Comparison of ENCODE assay signal across 14 cellular contexts in the genomic region with DNA sequence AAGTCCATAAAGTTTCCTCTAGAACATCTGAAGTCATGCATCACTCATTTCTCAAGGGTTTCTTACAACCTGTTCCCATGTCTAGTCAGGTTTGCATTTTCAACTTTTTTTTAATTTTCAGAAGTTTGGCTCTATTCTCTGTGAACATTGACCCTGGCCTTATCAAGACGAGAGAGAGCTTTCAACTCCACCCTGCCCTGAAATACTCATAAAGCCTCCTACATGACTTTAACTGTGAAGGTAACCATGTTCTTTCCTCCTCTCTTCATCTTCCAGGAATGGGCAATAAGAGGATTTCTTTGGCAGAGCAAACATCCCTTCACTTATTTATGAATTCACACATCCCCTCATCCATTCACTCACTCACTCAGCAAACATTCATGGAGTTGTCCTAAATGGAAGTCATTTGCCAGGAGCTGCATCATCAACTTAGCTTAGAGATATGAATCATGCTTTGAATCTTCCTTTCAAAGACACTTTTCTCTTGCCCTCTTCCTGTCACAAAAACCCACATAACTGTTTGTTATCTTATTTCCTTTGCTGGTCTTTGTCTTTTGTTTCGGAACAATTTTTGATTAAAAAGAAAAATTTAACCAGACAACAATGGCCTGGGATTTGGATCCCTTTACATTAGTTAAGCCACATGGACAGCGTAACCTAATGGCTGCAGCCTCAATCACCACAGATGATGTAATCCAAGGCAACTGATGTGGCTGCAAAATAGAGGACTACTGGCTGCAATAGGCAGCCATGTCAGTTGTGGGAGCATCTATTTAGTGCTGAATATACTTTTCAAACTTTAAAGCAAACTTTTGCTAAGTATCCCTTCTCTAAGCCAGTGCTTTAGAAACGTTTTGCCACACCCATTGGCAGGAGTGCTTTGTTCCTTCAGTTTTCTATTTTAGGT. TPM values are rescaled to one million over a fixed set of nuclear protein-coding genes. Genes with fewer than 3 reads are reported as not detected.
DNase-seq lines count a peak whose midpoint lies in the region; ATAC-seq lines count a peak whose summit lies in the region.
"Had no signal": no experiment of that assay in that cellular context is flagged by ENCODE, and none has a peak within 500 bp of the region (broad histone marks: within the 10 kb centered on the region; RNA-seq: fewer than 3 reads in every experiment).

No MANE protein-coding gene starts in this region.

- peak overlapping the region; percentile 94 for H3K27ac Mint-ChIP-seq in activated naive CD4-positive, alpha-beta T cell treated with anti-CD3 and anti-CD28 coated beads, Interleukin-2, amount 10 ng/mL, durations not matched to agents 7 days and 5 days
- H3K27ac Mint-ChIP-seq in central memory CD8-positive, alpha-beta T cell (ENCODE audit: low read depth), result peak overlapping the region; percentile 0
- H3K27ac Mint-ChIP-seq in stimulated activated naive CD8-positive, alpha-beta T cell treated with anti-CD3 and anti-CD28 coated beads, Interleukin-15, amount 100 ng/mL, for 72 hours, result peak overlapping the region; percentile 91 to 97
- H3K27ac Mint-ChIP-seq: stimulated activated memory B cell treated with anti-CD40 and anti-IgM and Interleukin-4, amounts not matched to agents 10 μg/mL and 1 μg/mL and 100 μg/mL, for 72 hours had no signal

- H3K9me3 Mint-ChIP-seq in activated naive CD4-positive, alpha-beta T cell treated with anti-CD3 and anti-CD28 coated beads, Interleukin-2, amount 10 ng/mL, durations not matched to agents 7 days and 5 days, result peaks cover 32% of the 10 kb centered on the region
- H3K9me3 Mint-ChIP-seq in central memory CD8-positive, alpha-beta T cell, result peaks cover 10% of the 10 kb centered on the region
- H3K9me3 Mint-ChIP-seq in stimulated activated naive CD8-positive, alpha-beta T cell treated with anti-CD3 and anti-CD28 coated beads, Interleukin-15, amount 100 ng/mL, for 72 hours, result peaks cover 27 to 31% of the 10 kb centered on the region in 2 donors

- peak; percentile 51 for DNase-seq in activated naive CD4-positive, alpha-beta T cell treated with anti-CD3 and anti-CD28 coated beads, Interleukin-2, amount 10 ng/mL, durations not matched to agents 7 days and 5 days
- no peak for DNase-seq in activated naive CD4-positive, alpha-beta T cell (lab: John Stamatoyannopoulos, UW)
- peak; percentile 20 for DNase-seq in SW480 (ENCODE audit: low spot score)
- no peak for DNase-seq in central memory CD8-positive, alpha-beta T cell (ENCODE audit: low spot score in 2 of 2)
- DNase-seq in stimulated activated naive CD8-positive, alpha-beta T cell treated with anti-CD3 and anti-CD28 coated beads, Interleukin-15, amount 100 ng/mL, for 72 hours, result peak; percentile 38 to 48
- DNase-seq in H4 (ENCODE audit: low spot score), result no peak
- DNase-seq in NCI-H2196 (lab: John Stamatoyannopoulos, UW; ENCODE audit: unreplicated experiment), result no peak
- DNase-seq: cerebellar nuclear complex, KG1, pancreas, PC-9, T1000 had no signal

- peak; percentile 52 for ATAC-seq in central memory CD8-positive, alpha-beta T cell (replicated peaks; ENCODE audit: extremely low read depth, poor library complexity, severe bottlenecking)
- peak; percentile 90 for ATAC-seq in stimulated activated naive CD8-positive, alpha-beta T cell treated with anti-CD3 and anti-CD28 coated beads, Interleukin-15, amount 100 ng/mL, for 72 hours
- no peak for ATAC-seq in GM21717 (IDR thresholded peaks at IDR 0.05; ENCODE audit: unreplicated experiment)
- ATAC-seq: pancreas; stimulated activated memory B cell treated with anti-CD40 and anti-IgM and Interleukin-4, amounts not matched to agents 10 μg/mL and 1 μg/mL and 100 μg/mL, for 72 hours had no signal

- peaks cover 53% of the 10 kb centered on the region for H3K36me3 Mint-ChIP-seq in activated naive CD4-positive, alpha-beta T cell treated with anti-CD3 and anti-CD28 coated beads, Interleukin-2, amount 10 ng/mL, durations not matched to agents 7 days and 5 days
- no peaks in the 10 kb centered on the region for H3K36me3 Mint-ChIP-seq in central memory CD8-positive, alpha-beta T cell (ENCODE audit: insufficient read depth)

- peak overlapping the region; percentile 5 for H3K4me3 Mint-ChIP-seq in activated naive CD4-positive, alpha-beta T cell treated with anti-CD3 and anti-CD28 coated beads, Interleukin-2, amount 10 ng/mL, durations not matched to agents 7 days and 5 days
- H3K4me3 Mint-ChIP-seq in central memory CD8-positive, alpha-beta T cell, result peak overlapping the region; percentile 17
- peak overlapping the region; percentile 45 to 52 for H3K4me3 Mint-ChIP-seq in stimulated activated naive CD8-positive, alpha-beta T cell treated with anti-CD3 and anti-CD28 coated beads, Interleukin-15, amount 100 ng/mL, for 72 hours
- H3K4me3 Mint-ChIP-seq: stimulated activated memory B cell treated with anti-CD40 and anti-IgM and Interleukin-4, amounts not matched to agents 10 μg/mL and 1 μg/mL and 100 μg/mL, for 72 hours had no signal

- CTCF ChIA-PET in activated naive CD4-positive, alpha-beta T cell treated with anti-CD3 and anti-CD28 coated beads, Interleukin-2, amount 10 ng/mL, durations not matched to agents 7 days and 5 days (lab: Charles Lee), result interaction anchor here (1.0 to 1.4 kb wide), 3 partner anchors 22 to 47 kb away, joined by 3 read pairs; no protein-coding TSS in a partner anchor

- H3K27me3 Mint-ChIP-seq in activated naive CD4-positive, alpha-beta T cell treated with anti-CD3 and anti-CD28 coated beads, Interleukin-2, amount 10 ng/mL, durations not matched to agents 7 days and 5 days, result no peaks in the 10 kb centered on the region
- no peaks in the 10 kb centered on the region for H3K27me3 Mint-ChIP-seq in central memory CD8-positive, alpha-beta T cell
- H3K27me3 Mint-ChIP-seq in stimulated activated naive CD8-positive, alpha-beta T cell treated with anti-CD3 and anti-CD28 coated beads, Interleukin-15, amount 100 ng/mL, for 72 hours, result no peaks in the 10 kb centered on the region

- H3K4me1 Mint-ChIP-seq in activated naive CD4-positive, alpha-beta T cell treated with anti-CD3 and anti-CD28 coated beads, Interleukin-2, amount 10 ng/mL, durations not matched to agents 7 days and 5 days, result peaks cover 50% of the 10 kb centered on the region
- peaks cover 28% of the 10 kb centered on the region for H3K4me1 Mint-ChIP-seq in central memory CD8-positive, alpha-beta T cell
- H3K4me1 Mint-ChIP-seq in stimulated activated naive CD8-positive, alpha-beta T cell treated with anti-CD3 and anti-CD28 coated beads, Interleukin-15, amount 100 ng/mL, for 72 hours, result peaks cover 43% of the 10 kb centered on the region
- H3K4me1 Mint-ChIP-seq: stimulated activated memory B cell treated with anti-CD40 and anti-IgM and Interleukin-4, amounts not matched to agents 10 μg/mL and 1 μg/mL and 100 μg/mL, for 72 hours had no signal

RNA-seq across cellular contexts. Expression of gene GNAQ, which starts 43.0 kb away (rescaled TPM):
- 17.5 and 20.6 TPM in 2 replicates for total RNA-seq in H4 (2014; rRNA removed; shearing (Covaris generic))

Comparison
In these comparisons a context has a peak if more than half of its experiments do, and no peak if none do; other contexts are left out.
1. DNase-seq: peak in activated naive CD4-positive, alpha-beta T cell treated with anti-CD3 and anti-CD28 coated beads, Interleukin-2, amount 10 ng/mL, durations not matched to agents 7 days and 5 days (single experiment), SW480 (single experiment) and stimulated activated naive CD8-positive, alpha-beta T cell treated with anti-CD3 and anti-CD28 coated beads, Interleukin-15, amount 100 ng/mL, for 72 hours (2 of 2); none in activated naive CD4-positive, alpha-beta T cell (0 of 4), central memory CD8-positive, alpha-beta T cell (0 of 2), H4 (single experiment) and NCI-H2196 (single experiment).
2. H3K27ac Mint-ChIP-seq: peak in every context shown above with its lines; median percentile 94 in activated naive CD4-positive, alpha-beta T cell treated with anti-CD3 and anti-CD28 coated beads, Interleukin-2, amount 10 ng/mL, durations not matched to agents 7 days and 5 days; 94 in stimulated activated naive CD8-positive, alpha-beta T cell treated with anti-CD3 and anti-CD28 coated beads, Interleukin-15, amount 100 ng/mL, for 72 hours; 0 in central memory CD8-positive, alpha-beta T cell.
3. Peak in every context shown above with its lines, with median percentiles within 50 percentile points of each other: H3K4me3 Mint-ChIP-seq.